Comparison of ENCODE assay signal across 24 cellular contexts in the genomic region with DNA sequence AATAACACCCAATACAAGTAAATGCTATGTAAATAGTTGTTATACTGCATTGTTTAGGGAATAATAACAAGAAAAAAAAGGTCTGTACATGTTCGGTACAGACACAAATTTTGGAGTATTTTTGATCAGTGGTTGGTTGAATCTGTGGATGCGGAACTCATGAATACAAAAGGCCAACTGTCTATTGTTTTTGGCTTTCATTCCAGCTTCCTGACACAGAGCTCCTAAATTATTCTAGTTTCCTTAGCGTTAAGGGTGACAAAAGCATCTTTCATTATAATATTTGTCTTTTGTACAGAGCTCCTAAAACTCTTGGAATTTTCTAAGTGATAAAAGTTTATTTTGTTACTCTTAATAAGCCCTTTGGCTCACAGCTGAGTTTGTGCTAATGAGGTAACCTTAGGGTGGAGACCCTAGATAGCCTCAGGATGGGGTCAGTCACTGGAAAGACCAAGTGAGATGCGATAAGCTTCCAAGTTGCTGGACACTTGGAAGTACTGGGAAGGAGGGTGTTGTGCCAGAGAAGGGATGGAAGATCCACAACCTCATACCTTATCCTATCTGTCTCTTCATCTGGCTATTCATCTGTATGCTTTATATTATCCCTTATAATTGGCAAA.
"Had no signal": no experiment of that assay in that cellular context is flagged by ENCODE, and none has a peak within 500 bp of the region (broad histone marks: within the 10 kb centered on the region; RNA-seq: fewer than 3 reads in every experiment).

No MANE protein-coding gene starts in this region.

- H3K27me3 Mint-ChIP-seq: activated CD4-positive, alpha-beta T cell treated with anti-CD3 and anti-CD28 coated beads for 36 hours; activated naive CD8-positive, alpha-beta T cell; activated T-cell treated with anti-CD3 and anti-CD28 coated beads, Interleukin-2, amount 50 U/mL, for 24 hours; progenitor cell of endocrine pancreas had no signal

- H3K9me3 Mint-ChIP-seq: activated T-helper 2 cell treated with anti-CD3 and anti-CD28 coated beads, Interferon-gamma antibody, Interleukin-2, Interleukin-4, amounts not matched to agents 10 μg/mL and 5 μg/mL and 100 μg/mL, durations not matched to agents 14 hours and 24 hours and 36 hours; natural killer cell had no signal

- DNase-seq: activated CD4-positive, alpha-beta T cell treated with anti-CD3 and anti-CD28 coated beads for 36 hours; activated CD4-positive, alpha-beta T cell treated with anti-CD3 and anti-CD28 coated beads, Interleukin-2, amount 50 U/mL, for 4 hours; activated CD8-positive, alpha-beta memory T cell treated with anti-CD3 and anti-CD28 coated beads for 24 hours; activated CD8-positive, alpha-beta memory T cell treated with anti-CD3 and anti-CD28 coated beads, Interleukin-2, amount 50 U/mL, for 4 hours; activated naive CD4-positive, alpha-beta T cell; activated T-cell treated with anti-CD3 and anti-CD28 coated beads, Interleukin-2, amount 50 U/mL, for 24 hours; adrenal gland; cerebellar nuclear complex; cortex of kidney; effector CD4-positive, alpha-beta T cell; erythroblast; foreskin keratinocyte; glutamatergic neuron; natural killer cell; small intestine; stimulated activated CD4-positive, alpha-beta T cell treated with anti-CD3 and anti-CD28 coated beads, Interleukin-15, amount 100 ng/mL, for 24 hours; T-helper 9 cell; upper lobe of left lung had no signal

- ATAC-seq: activated CD4-positive, alpha-beta T cell treated with anti-CD3 and anti-CD28 coated beads for 36 hours; foreskin keratinocyte; natural killer cell; stimulated activated memory B cell treated with anti-CD40 and anti-IgM and Interleukin-4, amounts not matched to agents 10 μg/mL and 1 μg/mL and 100 μg/mL, for 72 hours; WTC11 had no signal

- H3K27me3 ChIP-seq: adrenal gland, foreskin keratinocyte, hepatocyte, upper lobe of left lung had no signal

- H3K36me3 Mint-ChIP-seq: activated naive CD8-positive, alpha-beta T cell; natural killer cell; stimulated activated memory B cell treated with anti-CD40 and anti-IgM and Interleukin-4, amounts not matched to agents 10 μg/mL and 1 μg/mL and 100 μg/mL, for 72 hours had no signal

- H3K4me3 Mint-ChIP-seq: activated CD4-positive, alpha-beta T cell treated with anti-CD3 and anti-CD28 coated beads for 36 hours; activated naive CD8-positive, alpha-beta T cell; activated T-cell treated with anti-CD3 and anti-CD28 coated beads, Interleukin-2, amount 50 U/mL, for 24 hours; natural killer cell; stimulated activated memory B cell treated with anti-CD40 and anti-IgM and Interleukin-4, amounts not matched to agents 10 μg/mL and 1 μg/mL and 100 μg/mL, for 72 hours; WTC11 had no signal

- H3K4me1 ChIP-seq: adrenal gland, upper lobe of left lung had no signal

- H3K4me1 Mint-ChIP-seq: activated CD4-positive, alpha-beta T cell treated with anti-CD3 and anti-CD28 coated beads for 36 hours; natural killer cell; stimulated activated memory B cell treated with anti-CD40 and anti-IgM and Interleukin-4, amounts not matched to agents 10 μg/mL and 1 μg/mL and 100 μg/mL, for 72 hours had no signal

- H3K27ac ChIP-seq: adrenal gland, foreskin keratinocyte, hepatocyte, upper lobe of left lung had no signal

- H3K4me3 ChIP-seq: adrenal gland, hepatocyte, upper lobe of left lung had no signal

- H3K9me3 ChIP-seq: adrenal gland had no signal

- H3K36me3 ChIP-seq: adrenal gland, upper lobe of left lung had no signal

- H3K27ac Mint-ChIP-seq: activated CD4-positive, alpha-beta T cell treated with anti-CD3 and anti-CD28 coated beads for 36 hours; activated naive CD8-positive, alpha-beta T cell; activated T-cell treated with anti-CD3 and anti-CD28 coated beads, Interleukin-2, amount 50 U/mL, for 24 hours; activated T-helper 2 cell treated with anti-CD3 and anti-CD28 coated beads, Interferon-gamma antibody, Interleukin-2, Interleukin-4, amounts not matched to agents 10 μg/mL and 5 μg/mL and 100 μg/mL, durations not matched to agents 14 hours and 24 hours and 36 hours; natural killer cell; progenitor cell of endocrine pancreas; stimulated activated memory B cell treated with anti-CD40 and anti-IgM and Interleukin-4, amounts not matched to agents 10 μg/mL and 1 μg/mL and 100 μg/mL, for 72 hours; WTC11 had no signal
